Comparison of ENCODE assay signal across 8 cellular contexts in genomic region chr20:44746367-44747165, GRCh38. TPM values are rescaled to one million over a fixed set of nuclear protein-coding genes. Genes with fewer than 3 reads are reported as not detected.
A peak's percentile ranks its signal among the peaks of the same experiment; 100 is the strongest.
DNase-seq lines count a peak whose midpoint lies in the region; ATAC-seq and TF ChIP-seq lines count a peak whose summit lies in the region.

No MANE protein-coding gene starts in this region.

- 48 to 52% methylated on average over 12 of the region's 12 CpGs for WGBS in ectodermal cell, 2 experiments

- no peaks in the 10 kb centered on the region for H3K79me2 ChIP-seq in parathyroid adenoma

- peak overlapping the region; percentile 81 for H3K4me2 ChIP-seq in parathyroid adenoma (ENCODE audit: low read length)

- ATAC-seq in HG03039 (IDR thresholded peaks at IDR 0.05; ENCODE audit: unreplicated experiment): no peak
- ATAC-seq in HG03432 (IDR thresholded peaks at IDR 0.05; ENCODE audit: unreplicated experiment): no peak
- ATAC-seq in GM19324 (IDR thresholded peaks at IDR 0.05; ENCODE audit: low FRiP score, unreplicated experiment): no peak

- no peaks in the 10 kb centered on the region for H3K36me3 ChIP-seq in ectodermal cell (ENCODE audit: control insufficient read depth, insufficient read depth, low read length)
- H3K36me3 ChIP-seq in parathyroid adenoma (ENCODE audit: control insufficient read depth, insufficient read depth, low read length): no peaks in the 10 kb centered on the region

- no peaks in the 10 kb centered on the region for H3K9me3 ChIP-seq in ectodermal cell (ENCODE audit: control insufficient read depth, low read length)
- no peaks in the 10 kb centered on the region for H3K9me3 ChIP-seq in parathyroid adenoma (ENCODE audit: control insufficient read depth, low read length)

- TF ChIP-seq CTCF in parathyroid adenoma (IDR thresholded peaks at IDR 0.05): no peak

- H2AFZ ChIP-seq in parathyroid adenoma: peak overlapping the region; percentile 76

- DNase-seq in ELR (ENCODE audit: low read depth) (peak; percentile 11), NCI-H345 (lab: John Stamatoyannopoulos, UW) (peak; percentile 98), NCI-H2227 (lab: John Stamatoyannopoulos, UW; ENCODE audit: unreplicated experiment) (no peak)

- H3K4me1 ChIP-seq in ectodermal cell (ENCODE audit: control insufficient read depth, insufficient read depth, low read length) (peaks cover 6% of the 10 kb centered on the region), parathyroid adenoma (peaks cover 4% of the 10 kb centered on the region)

- no peak overlapping the region for H3K27ac ChIP-seq in ectodermal cell (ENCODE audit: insufficient read depth, low read depth, low read length, poor library complexity, severe bottlenecking)
- H3K27ac ChIP-seq in parathyroid adenoma: no peak overlapping the region

- H3K4me3 ChIP-seq in ectodermal cell (ENCODE audit: insufficient read depth, low read depth, low read length) (peak overlapping the region; percentile 46), parathyroid adenoma (ENCODE audit: low read depth, low read length) (peak overlapping the region; percentile 46)

- H3K9ac ChIP-seq in parathyroid adenoma: no peak overlapping the region

- H3K27me3 ChIP-seq in ectodermal cell (ENCODE audit: control insufficient read depth, insufficient read depth, low read length, poor library complexity, severe bottlenecking) (peaks cover 58% of the 10 kb centered on the region), parathyroid adenoma (ENCODE audit: control insufficient read depth, insufficient read depth, low read length) (no peaks in the 10 kb centered on the region)

RNA-seq across cellular contexts. Expression of gene KCNK15, which starts 0.9 kb away (rescaled TPM):
- not detected for polyA plus RNA-seq in ectodermal cell (2013, experiment 1 of 4)
- polyA plus RNA-seq in ectodermal cell (2013, experiment 2 of 4): not detected
- polyA plus RNA-seq in ectodermal cell (2013, experiment 3 of 4): not detected
- polyA plus RNA-seq in ectodermal cell (2013, experiment 4 of 4): 0.12 TPM

RNA-seq across cellular contexts. Expression of gene CCN5, which starts 31.4 kb away (rescaled TPM):
- polyA plus RNA-seq in ectodermal cell (2013, experiment 1 of 4): not detected
- not detected for polyA plus RNA-seq in ectodermal cell (2013, experiment 2 of 4)
- polyA plus RNA-seq in ectodermal cell (2013, experiment 3 of 4): not detected
- polyA plus RNA-seq in ectodermal cell (2013, experiment 4 of 4): not detected
